ENCODE assay signal across 16 cellular contexts in the genomic region with DNA sequence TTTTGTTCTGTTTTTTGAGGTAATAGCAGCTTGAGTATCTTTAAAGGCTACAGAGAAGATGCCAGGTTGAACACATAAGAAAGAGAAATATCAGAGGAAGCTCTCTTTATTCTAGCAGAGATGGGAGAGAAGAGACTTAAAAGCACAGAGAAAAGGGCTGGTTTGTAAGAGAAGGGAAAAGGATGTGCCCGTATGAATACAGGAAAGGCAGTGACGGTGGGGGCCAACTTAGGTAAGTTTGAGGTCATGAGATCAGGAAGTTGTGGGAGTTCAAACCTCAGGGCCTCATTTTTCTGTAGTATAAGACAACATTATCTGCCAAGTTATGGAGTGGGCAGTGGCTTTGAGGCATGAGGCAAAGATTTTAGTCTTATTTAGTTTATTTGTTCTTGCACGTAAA.
DNase-seq lines count a peak whose midpoint lies in the region; ATAC-seq and TF ChIP-seq lines count a peak whose summit lies in the region.
"Had no signal": no experiment of that assay in that cellular context is flagged by ENCODE, and none has a peak within 500 bp of the region (broad histone marks: within the 10 kb centered on the region; RNA-seq: fewer than 3 reads in every experiment).

No MANE protein-coding gene starts in this region.

- TF ChIP-seq POLR2A in prostate gland (IDR thresholded peaks at IDR 0.05), result no peak

- ATAC-seq in GM21423 (IDR thresholded peaks at IDR 0.05; ENCODE audit: unreplicated experiment), result no peak

- peaks cover 56% of the 10 kb centered on the region for H3K4me1 Mint-ChIP-seq in activated naive CD4-positive, alpha-beta T cell treated with anti-CD3 and anti-CD28 coated beads, Interleukin-2, amount 50 U/mL, for 24 hours

- H3K9ac ChIP-seq in Loucy (ENCODE audit: low read depth, low read length, poor library complexity, severe bottlenecking), result peak overlapping the region; percentile 32

- H3K27ac Mint-ChIP-seq in activated naive CD4-positive, alpha-beta T cell treated with anti-CD3 and anti-CD28 coated beads, Interleukin-2, amount 50 U/mL, for 24 hours, result peak overlapping the region; percentile 97

- H4K20me1 ChIP-seq in Loucy (ENCODE audit: insufficient read depth, low read length, poor library complexity, severe bottlenecking), result no peaks in the 10 kb centered on the region

- H3K4me2 ChIP-seq in Loucy (ENCODE audit: low read depth, low read length, poor library complexity, severe bottlenecking), result peak overlapping the region; percentile 53

- no peak overlapping the region for H3K27ac ChIP-seq in prostate gland
- H3K27ac ChIP-seq: epithelial cell of prostate, neutrophil, VCaP had no signal

- peaks cover 16% of the 10 kb centered on the region for H3K4me1 ChIP-seq in Loucy (ENCODE audit: insufficient read depth, low read length, poor library complexity, severe bottlenecking)
- H3K4me1 ChIP-seq in prostate gland (replicated peaks), result no peaks in the 10 kb centered on the region

- peak; percentile 51 for DNase-seq in activated CD4-positive, alpha-beta T cell treated with anti-CD3 and anti-CD28 coated beads for 48 hours
- peak in 2 of 3 experiments; percentile 0 to 10 for DNase-seq in stimulated activated CD4-positive, alpha-beta T cell treated with anti-CD3 and anti-CD28 coated beads, TNF-alpha, amount 100 ng/mL, for 4 hours (ENCODE audit: low read depth in 3 of 3)
- DNase-seq in ACHN (no peak), prostate gland (ENCODE audit: low spot score) (no peak), DMS79 treated with DMSO at 0.1 percent for 48 hours (lab: John Stamatoyannopoulos, UW) (no peak)
- DNase-seq: C1 segment of cervical spinal cord, EL, mesendoderm, MM.1S, SIG-M5 had no signal

- H3K9me3 Mint-ChIP-seq in activated naive CD4-positive, alpha-beta T cell treated with anti-CD3 and anti-CD28 coated beads, Interleukin-2, amount 50 U/mL, for 24 hours, result peaks cover 3% of the 10 kb centered on the region

- H3K4me3 ChIP-seq in Loucy (ENCODE audit: low read length, poor library complexity, severe bottlenecking) (peak overlapping the region; percentile 17), prostate gland (no peak overlapping the region)

- H3K27me3 ChIP-seq in Loucy (ENCODE audit: insufficient read depth, low read length, poor library complexity, severe bottlenecking), result no peaks in the 10 kb centered on the region
- H3K27me3 ChIP-seq in prostate gland (replicated peaks; ENCODE audit: insufficient read depth), result no peaks in the 10 kb centered on the region
- H3K27me3 ChIP-seq: neutrophil had no signal

- peak overlapping the region; percentile 27; the same call in 1 of the 2 replicates for H2AFZ ChIP-seq in Loucy (ENCODE audit: low read length)

- intact Hi-C loops in prostate gland (cut with DNase I), result no loop called here

- no peaks in the 10 kb centered on the region for H3K79me2 ChIP-seq in Loucy (ENCODE audit: insufficient read depth, low read length)

- peak overlapping the region; percentile 74 for H3K4me3 Mint-ChIP-seq in activated naive CD4-positive, alpha-beta T cell treated with anti-CD3 and anti-CD28 coated beads, Interleukin-2, amount 50 U/mL, for 24 hours

- 52% methylated on average over 3 of the region's 3 CpGs for WGBS in prostate gland

- no peaks in the 10 kb centered on the region for H3K9me3 ChIP-seq in Loucy (ENCODE audit: insufficient read depth, low read depth, low read length)
- no peaks in the 10 kb centered on the region for H3K9me3 ChIP-seq in prostate gland
- H3K9me3 ChIP-seq: neutrophil had no signal

- no peak for TF ChIP-seq CTCF in Loucy (conservative IDR thresholded peaks at IDR 0.05; ENCODE audit: low read length)
- no peak for TF ChIP-seq CTCF in prostate gland (IDR thresholded peaks at IDR 0.05)

- no peaks in the 10 kb centered on the region for H3K9me2 ChIP-seq in Loucy (replicated peaks; ENCODE audit: low read depth, low read length)

- no peaks in the 10 kb centered on the region for H3F3A ChIP-seq in Loucy (ENCODE audit: low read depth)

- peaks cover 6% of the 10 kb centered on the region for H3K36me3 Mint-ChIP-seq in activated naive CD4-positive, alpha-beta T cell treated with anti-CD3 and anti-CD28 coated beads, Interleukin-2, amount 50 U/mL, for 24 hours

- H3K27me3 Mint-ChIP-seq in activated naive CD4-positive, alpha-beta T cell treated with anti-CD3 and anti-CD28 coated beads, Interleukin-2, amount 50 U/mL, for 24 hours, result no peaks in the 10 kb centered on the region

- in situ Hi-C loops in ACHN (cut with HindIII; ENCODE audit: low pct_ligation_motif_present, low pct_unique_long_range_greater_than_20kb, low sequenced_read_pairs), result no loop called here

- H3K36me3 ChIP-seq in Loucy (ENCODE audit: insufficient read depth, low read length) (no peaks in the 10 kb centered on the region), prostate gland (no peaks in the 10 kb centered on the region)
- H3K36me3 ChIP-seq: neutrophil had no signal

Comparison
In these comparisons a context has a peak if more than half of its experiments do, and no peak if none do; other contexts are left out.
1. DNase-seq: peak in activated CD4-positive, alpha-beta T cell treated with anti-CD3 and anti-CD28 coated beads for 48 hours (single experiment) and stimulated activated CD4-positive, alpha-beta T cell treated with anti-CD3 and anti-CD28 coated beads, TNF-alpha, amount 100 ng/mL, for 4 hours (2 of 3); none in ACHN (single experiment), prostate gland (single experiment) and DMS79 treated with DMSO at 0.1 percent for 48 hours (single experiment).